Comparison of ENCODE assay signal across 1 cellular context in genomic region chr10:95291634-95292039, GRCh38.
TF ChIP-seq lines count a peak whose summit lies in the region.

No MANE protein-coding gene starts in this region.

TF ChIP-seq in SK-N-SH, 30 proteins besides CTCF, POLR2A, EP300 and RAD21 (continued from another document):
- TF ChIP-seq REST (IDR thresholded peaks at IDR 0.05; ENCODE audit: low read depth, low read length) (no peak), IRF3 (IDR thresholded peaks at IDR 0.05; ENCODE audit: low read depth, low read length) (no peak), ZBTB33 (IDR thresholded peaks at IDR 0.05; ENCODE audit: borderline replicate concordance, low read depth) (no peak), MAX (IDR thresholded peaks at IDR 0.05; ENCODE audit: low read depth) (no peak)
